10 cellular contexts compared by ENCODE assay signal in the genomic region with DNA sequence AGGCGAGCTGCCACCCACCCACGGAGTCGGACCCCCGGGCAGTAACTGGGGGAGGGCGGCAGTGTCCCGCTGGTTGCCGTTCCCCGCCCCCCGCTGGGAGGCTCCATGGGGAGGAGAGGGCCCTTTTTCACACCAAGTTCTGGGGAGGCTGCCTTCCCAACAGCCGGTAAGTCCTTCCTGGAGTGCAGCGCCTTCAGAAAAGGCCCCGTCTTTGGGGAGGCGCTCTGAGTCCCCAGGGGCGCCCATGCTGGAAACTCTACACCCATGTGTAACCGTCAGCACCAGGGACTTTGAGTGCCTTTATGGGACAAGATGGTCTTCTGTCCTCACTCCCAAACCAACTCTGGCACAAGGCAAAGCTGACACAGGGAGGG. TPM values are rescaled to one million over a fixed set of nuclear protein-coding genes. Genes with fewer than 3 reads are reported as not detected.
A peak's percentile ranks its signal among the peaks of the same experiment; 100 is the strongest.
DNase-seq lines count a peak whose midpoint lies in the region; ATAC-seq and TF ChIP-seq lines count a peak whose summit lies in the region.
"Had no signal": no experiment of that assay in that cellular context is flagged by ENCODE, and none has a peak within 500 bp of the region (broad histone marks: within the 10 kb centered on the region; RNA-seq: fewer than 3 reads in every experiment).

No MANE protein-coding gene starts in this region.

- peak overlapping the region; percentile 25 for H3K56ac ChIP-seq in mesendoderm (ENCODE audit: low read length)

- no peaks in the 10 kb centered on the region for H3K79me1 ChIP-seq in mesendoderm (ENCODE audit: low read length)

- DNase-seq in activated naive CD4-positive, alpha-beta T cell (lab: John Stamatoyannopoulos, UW), result no peak
- no peak for DNase-seq in mesendoderm
- DNase-seq in stimulated activated CD4-positive, alpha-beta T cell treated with anti-CD3 and anti-CD28 coated beads, Interleukin-2, amount 100 ng/mL, for 48 hours, result no peak

- H3K4me3 ChIP-seq in mesendoderm (ENCODE audit: low read length) (no peak overlapping the region), urinary bladder (ENCODE audit: low read depth, low read length) (peak overlapping the region; percentile 43)

- ATAC-seq in GM18870 (IDR thresholded peaks at IDR 0.05; ENCODE audit: unreplicated experiment), result no peak
- no peak for ATAC-seq in HG03025 (IDR thresholded peaks at IDR 0.05; ENCODE audit: low FRiP score, unreplicated experiment)

- H3K36me3 ChIP-seq in mesendoderm (ENCODE audit: control insufficient read depth, insufficient read depth, low read length), result no peaks in the 10 kb centered on the region
- no peaks in the 10 kb centered on the region for H3K36me3 ChIP-seq in urinary bladder (ENCODE audit: insufficient read depth)

- H4K5ac ChIP-seq in mesendoderm (ENCODE audit: low read length), result no peak overlapping the region

- no peak for TF ChIP-seq CTCF in brain (conservative IDR thresholded peaks at IDR 0.05)

- peaks cover 23% of the 10 kb centered on the region for H3K4me1 Mint-ChIP-seq in activated naive CD4-positive, alpha-beta T cell treated with anti-CD3 and anti-CD28 coated beads, Interleukin-2, amount 50 U/mL, for 24 hours
- H3K4me1 Mint-ChIP-seq in brain, result peaks cover 21% of the 10 kb centered on the region

- no peaks in the 10 kb centered on the region for H3K36me3 Mint-ChIP-seq in activated naive CD4-positive, alpha-beta T cell treated with anti-CD3 and anti-CD28 coated beads, Interleukin-2, amount 50 U/mL, for 24 hours
- H3K36me3 Mint-ChIP-seq in brain, result no peaks in the 10 kb centered on the region

- H3K18ac ChIP-seq in mesendoderm (ENCODE audit: low read length), result no peak overlapping the region

- H3K4me2 ChIP-seq in mesendoderm (ENCODE audit: low read length), result no peak overlapping the region

- H3K27ac Mint-ChIP-seq in activated naive CD4-positive, alpha-beta T cell treated with anti-CD3 and anti-CD28 coated beads, Interleukin-2, amount 50 U/mL, for 24 hours, result no peak overlapping the region
- no peak overlapping the region for H3K27ac Mint-ChIP-seq in brain

- WGBS in mesendoderm (ENCODE audit: extremely low coverage, insufficient coverage, low lambda C conversion rate), result no CpG with 5 or more reads among the region's 15 CpGs
- WGBS in urinary bladder, result 27% methylated on average over 15 of the region's 15 CpGs

- H2BK5ac ChIP-seq in mesendoderm (ENCODE audit: low read length), result no peak overlapping the region

- H3K27me3 ChIP-seq in mesendoderm (ENCODE audit: insufficient read depth, low read length, poor library complexity), result peaks cover 8% of the 10 kb centered on the region

- peaks cover 7% of the 10 kb centered on the region for H3K27me3 Mint-ChIP-seq in activated naive CD4-positive, alpha-beta T cell treated with anti-CD3 and anti-CD28 coated beads, Interleukin-2, amount 50 U/mL, for 24 hours
- peaks cover 74% of the 10 kb centered on the region for H3K27me3 Mint-ChIP-seq in brain

- H3K4me1 ChIP-seq in mesendoderm (ENCODE audit: control insufficient read depth, low read depth, low read length), result peaks cover 13% of the 10 kb centered on the region
- peaks cover 1% of the 10 kb centered on the region for H3K4me1 ChIP-seq in urinary bladder (ENCODE audit: insufficient read depth)

- no peak overlapping the region for H3K23ac ChIP-seq in mesendoderm (ENCODE audit: low read length)

- peak overlapping the region; percentile 16 for H3K9ac ChIP-seq in mesendoderm (ENCODE audit: low read length)

- H2BK120ac ChIP-seq in mesendoderm (ENCODE audit: low read depth, low read length), result no peak overlapping the region

- H3K79me2 ChIP-seq in mesendoderm (ENCODE audit: control insufficient read depth, insufficient read depth, low read length), result no peaks in the 10 kb centered on the region

- H3K27ac ChIP-seq in mesendoderm (ENCODE audit: low read depth, low read length) (no peak overlapping the region), urinary bladder (ENCODE audit: low read depth) (peak overlapping the region; percentile 12)
- H3K27ac ChIP-seq: C4-2B had no signal

- no peak overlapping the region for H2AK5ac ChIP-seq in mesendoderm (ENCODE audit: low read length)

- peak overlapping the region; percentile 19 for H3K4me3 Mint-ChIP-seq in activated naive CD4-positive, alpha-beta T cell treated with anti-CD3 and anti-CD28 coated beads, Interleukin-2, amount 50 U/mL, for 24 hours
- peak overlapping the region in 3 of 5 experiments; percentile 20 to 56 (median 28) for H3K4me3 Mint-ChIP-seq in brain

- no peak overlapping the region for H2BK15ac ChIP-seq in mesendoderm (replicated peaks; ENCODE audit: low read depth)

- H3K4ac ChIP-seq in mesendoderm (ENCODE audit: low read depth, low read length), result no peak overlapping the region

- H4K8ac ChIP-seq in mesendoderm (ENCODE audit: low read depth, low read length), result no peak overlapping the region

- no peaks in the 10 kb centered on the region for H3K9me3 Mint-ChIP-seq in activated naive CD4-positive, alpha-beta T cell treated with anti-CD3 and anti-CD28 coated beads, Interleukin-2, amount 50 U/mL, for 24 hours
- H3K9me3 Mint-ChIP-seq in brain, result peaks cover 0 to 3% (median 0%) of the 10 kb centered on the region in 5 experiments

RNA-seq across cellular contexts. Expression of a gene that starts 0.4 kb away (rescaled TPM):
- polyA plus RNA-seq in brain (ENCODE audit: insufficient read depth, low read depth, low replicate concordance), result 7.2 TPM
- 2.0 TPM for polyA plus RNA-seq in mesendoderm (2013, experiment 1 of 2)
- 2.1 TPM for polyA plus RNA-seq in mesendoderm (2013, experiment 2 of 2)
- 4.5 TPM for total RNA-seq in urinary bladder
- polyA plus RNA-seq in urinary bladder, result 66.0 TPM
- total RNA-seq: M059J had no signal

RNA-seq across cellular contexts. Expression of a gene that starts 13.1 kb away (rescaled TPM):
- 238 TPM for polyA plus RNA-seq in brain (ENCODE audit: insufficient read depth, low read depth, low replicate concordance)
- polyA plus RNA-seq in mesendoderm (2013, experiment 1 of 2), result 29.9 TPM
- polyA plus RNA-seq in mesendoderm (2013, experiment 2 of 2), result 30.7 TPM
- 18.2 TPM for total RNA-seq in urinary bladder
- polyA plus RNA-seq in urinary bladder, result 69.0 TPM

RNA-seq across cellular contexts. Expression of a gene that starts 13.9 kb away (rescaled TPM):
- polyA plus RNA-seq in brain (ENCODE audit: insufficient read depth, low read depth, low replicate concordance), result 12.1 TPM
- polyA plus RNA-seq in mesendoderm (2013, experiment 1 of 2), result 0.27 TPM
- 0.18 TPM for polyA plus RNA-seq in mesendoderm (2013, experiment 2 of 2)
- total RNA-seq in urinary bladder, result 0.95 TPM
- 0.71 TPM for polyA plus RNA-seq in urinary bladder

RNA-seq across cellular contexts. Expression of a gene that starts 29.4 kb away (rescaled TPM):
- polyA plus RNA-seq in brain (ENCODE audit: insufficient read depth, low read depth, low replicate concordance) (14.7 TPM), urinary bladder (11.6 TPM)
- polyA plus RNA-seq in mesendoderm (2013, experiment 1 of 2), result 11.2 TPM
- 10.0 TPM for polyA plus RNA-seq in mesendoderm (2013, experiment 2 of 2)
- 7.8 TPM for total RNA-seq in urinary bladder

RNA-seq across cellular contexts. Expression of a gene that starts 30.0 kb away (rescaled TPM):
- 10.8 TPM for polyA plus RNA-seq in brain (ENCODE audit: insufficient read depth, low read depth, low replicate concordance)
- polyA plus RNA-seq in mesendoderm (2013, experiment 1 of 2), result 0.07 TPM
- polyA plus RNA-seq in mesendoderm (2013, experiment 2 of 2), result 0.10 TPM
- 1.1 TPM for total RNA-seq in urinary bladder
- 0.67 TPM for polyA plus RNA-seq in urinary bladder
